In genomic region chr3:86234516-86235254, GRCh38 we compare ENCODE assay signal across 2 cellular contexts.
TF ChIP-seq lines count a peak whose summit lies in the region.

No MANE protein-coding gene starts in this region.

TF ChIP-seq in GM23338, 12 proteins besides CTCF, POLR2A, EP300 and RAD21 (continued from another document):
- TF ChIP-seq REST (IDR thresholded peaks at IDR 0.05; ENCODE audit: unreplicated experiment) (no peak), ZNF114 (CRISPR knock-in tag; IDR thresholded peaks at IDR 0.05) (no peak), ZNF331 (CRISPR knock-in tag; IDR thresholded peaks at IDR 0.05; ENCODE audit: low read depth) (no peak), ZNF462 (CRISPR knock-in tag; IDR thresholded peaks at IDR 0.05) (no peak), POLR2AphosphoS5 (IDR thresholded peaks at IDR 0.05; ENCODE audit: low read depth) (no peak), CREB1 (CRISPR knock-in tag; IDR thresholded peaks at IDR 0.05; ENCODE audit: low read depth) (no peak), STAT1 (IDR thresholded peaks at IDR 0.05; ENCODE audit: unreplicated experiment) (no peak)

TF ChIP-seq in WTC11, 78 proteins besides CTCF, POLR2A, EP300 and RAD21 (continued from another document):
- no peak for TF ChIP-seq ZNF532 (CRISPR knock-in tag; IDR thresholded peaks at IDR 0.05; ENCODE audit: borderline replicate concordance)
